ENCODE assay signal across 1 cellular context in the genomic region with DNA sequence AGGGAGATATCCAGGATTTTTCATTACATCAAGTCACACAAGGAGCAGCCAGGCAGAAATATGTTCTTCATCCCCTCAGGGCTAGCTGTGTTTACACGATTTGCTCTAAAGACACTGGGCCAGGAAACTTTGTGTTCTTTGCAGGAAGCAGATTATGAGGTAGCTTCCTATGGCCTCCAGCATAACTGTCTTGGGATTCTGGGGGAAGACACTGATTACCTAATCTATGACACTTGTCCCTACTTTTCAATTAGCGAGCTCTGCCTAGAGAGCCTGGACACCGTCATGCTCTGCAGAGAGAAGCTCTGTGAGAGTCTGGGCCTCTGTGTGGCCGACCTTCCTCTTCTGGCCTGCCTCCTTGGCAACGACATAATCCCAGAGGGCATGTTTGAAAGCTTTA.
TF ChIP-seq lines count a peak whose summit lies in the region.

No MANE protein-coding gene starts in this region.

TF ChIP-seq in endothelial cell of umbilical vein, 7 proteins besides CTCF, POLR2A, EP300 and RAD21:
- TF ChIP-seq GATA2 (IDR thresholded peaks at IDR 0.05; ENCODE audit: insufficient read depth, insufficient read length, low read depth, low read length), result no peak
- TF ChIP-seq POLR2AphosphoS5 (IDR thresholded peaks at IDR 0.05; ENCODE audit: insufficient read depth, low read depth, low read length), result no peak
- no peak for TF ChIP-seq JUN (IDR thresholded peaks at IDR 0.05; ENCODE audit: borderline replicate concordance, insufficient read depth, insufficient read length, low read depth)
- TF ChIP-seq EZH2 (IDR thresholded peaks at IDR 0.05; ENCODE audit: borderline replicate concordance, low read depth, low read length, severe bottlenecking), result no peak
- TF ChIP-seq, protein P1, sequence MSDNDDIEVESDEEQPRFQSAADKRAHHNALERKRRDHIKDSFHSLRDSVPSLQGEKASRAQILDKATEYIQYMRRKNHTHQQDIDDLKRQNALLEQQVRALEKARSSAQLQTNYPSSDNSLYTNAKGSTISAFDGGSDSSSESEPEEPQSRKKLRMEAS (IDR thresholded peaks at IDR 0.05; ENCODE audit: insufficient read depth, insufficient read length), result no peak
- no peak for TF ChIP-seq FOS (IDR thresholded peaks at IDR 0.05; ENCODE audit: borderline replicate concordance, insufficient read depth, low read length)
- no peak for TF ChIP-seq MYC (IDR thresholded peaks at IDR 0.05; ENCODE audit: low read depth, low read length)
